In the genomic region with DNA sequence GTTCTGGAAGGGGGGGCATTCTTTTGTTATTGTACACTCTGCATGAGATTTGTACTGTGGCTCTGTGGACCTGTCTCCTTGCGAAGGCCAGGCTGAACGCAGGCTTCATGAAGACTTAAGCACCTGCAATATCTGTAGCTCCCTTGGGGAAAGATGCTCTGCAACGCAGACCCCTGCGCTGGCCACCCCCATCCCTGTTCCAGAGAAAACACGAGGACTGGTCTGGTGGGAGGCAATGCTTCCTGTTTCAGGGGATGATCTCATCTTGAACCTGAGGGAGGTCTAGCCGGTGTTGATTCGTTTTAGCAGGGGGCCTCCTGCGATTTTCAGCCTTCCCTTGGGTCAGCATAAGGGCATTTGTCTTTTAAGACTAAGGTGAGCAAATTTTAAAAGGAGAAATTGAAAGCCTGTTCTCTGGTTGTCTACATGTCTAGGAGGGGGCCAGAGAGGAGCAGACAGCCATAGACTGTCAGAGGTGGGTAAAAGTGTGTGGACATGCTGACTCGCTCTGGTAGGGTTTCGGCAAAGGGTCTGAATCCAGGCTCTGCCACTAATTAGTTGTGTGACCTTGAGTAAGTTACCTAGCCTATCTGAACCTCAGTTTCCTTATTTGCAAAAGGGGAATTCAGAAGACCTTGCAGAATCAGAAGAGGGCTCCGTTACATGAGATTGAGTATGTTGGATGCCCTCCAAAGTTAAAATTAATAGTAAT, we compare ENCODE assay signal across 1 cellular context.
TF ChIP-seq lines count a peak whose summit lies in the region.

No MANE protein-coding gene starts in this region.

TF ChIP-seq in A549, 52 proteins besides CTCF, POLR2A, EP300 and RAD21 (continued from another document):
- TF ChIP-seq, protein P1, sequence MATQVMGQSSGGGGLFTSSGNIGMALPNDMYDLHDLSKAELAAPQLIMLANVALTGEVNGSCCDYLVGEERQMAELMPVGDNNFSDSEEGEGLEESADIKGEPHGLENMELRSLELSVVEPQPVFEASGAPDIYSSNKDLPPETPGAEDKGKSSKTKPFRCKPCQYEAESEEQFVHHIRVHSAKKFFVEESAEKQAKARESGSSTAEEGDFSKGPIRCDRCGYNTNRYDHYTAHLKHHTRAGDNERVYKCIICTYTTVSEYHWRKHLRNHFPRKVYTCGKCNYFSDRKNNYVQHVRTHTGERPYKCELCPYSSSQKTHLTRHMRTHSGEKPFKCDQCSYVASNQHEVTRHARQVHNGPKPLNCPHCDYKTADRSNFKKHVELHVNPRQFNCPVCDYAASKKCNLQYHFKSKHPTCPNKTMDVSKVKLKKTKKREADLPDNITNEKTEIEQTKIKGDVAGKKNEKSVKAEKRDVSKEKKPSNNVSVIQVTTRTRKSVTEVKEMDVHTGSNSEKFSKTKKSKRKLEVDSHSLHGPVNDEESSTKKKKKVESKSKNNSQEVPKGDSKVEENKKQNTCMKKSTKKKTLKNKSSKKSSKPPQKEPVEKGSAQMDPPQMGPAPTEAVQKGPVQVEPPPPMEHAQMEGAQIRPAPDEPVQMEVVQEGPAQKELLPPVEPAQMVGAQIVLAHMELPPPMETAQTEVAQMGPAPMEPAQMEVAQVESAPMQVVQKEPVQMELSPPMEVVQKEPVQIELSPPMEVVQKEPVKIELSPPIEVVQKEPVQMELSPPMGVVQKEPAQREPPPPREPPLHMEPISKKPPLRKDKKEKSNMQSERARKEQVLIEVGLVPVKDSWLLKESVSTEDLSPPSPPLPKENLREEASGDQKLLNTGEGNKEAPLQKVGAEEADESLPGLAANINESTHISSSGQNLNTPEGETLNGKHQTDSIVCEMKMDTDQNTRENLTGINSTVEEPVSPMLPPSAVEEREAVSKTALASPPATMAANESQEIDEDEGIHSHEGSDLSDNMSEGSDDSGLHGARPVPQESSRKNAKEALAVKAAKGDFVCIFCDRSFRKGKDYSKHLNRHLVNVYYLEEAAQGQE (IDR thresholded peaks at IDR 0.05) = no peak
- no peak for TF ChIP-seq CHD4 (IDR thresholded peaks at IDR 0.05; ENCODE audit: borderline replicate concordance)
- TF ChIP-seq ZC3H11A (IDR thresholded peaks at IDR 0.05) = no peak
- TF ChIP-seq, protein P2, sequence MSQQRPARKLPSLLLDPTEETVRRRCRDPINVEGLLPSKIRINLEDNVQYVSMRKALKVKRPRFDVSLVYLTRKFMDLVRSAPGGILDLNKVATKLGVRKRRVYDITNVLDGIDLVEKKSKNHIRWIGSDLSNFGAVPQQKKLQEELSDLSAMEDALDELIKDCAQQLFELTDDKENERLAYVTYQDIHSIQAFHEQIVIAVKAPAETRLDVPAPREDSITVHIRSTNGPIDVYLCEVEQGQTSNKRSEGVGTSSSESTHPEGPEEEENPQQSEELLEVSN (IDR thresholded peaks at IDR 0.05; ENCODE audit: borderline replicate concordance, low read depth) = no peak
- no peak for TF ChIP-seq BHLHE40 (IDR thresholded peaks at IDR 0.05; ENCODE audit: low read depth, low read length)
- TF ChIP-seq ZFP36 (IDR thresholded peaks at IDR 0.05; ENCODE audit: borderline replicate concordance, partially characterized antibody) = no peak
- TF ChIP-seq, protein P3, sequence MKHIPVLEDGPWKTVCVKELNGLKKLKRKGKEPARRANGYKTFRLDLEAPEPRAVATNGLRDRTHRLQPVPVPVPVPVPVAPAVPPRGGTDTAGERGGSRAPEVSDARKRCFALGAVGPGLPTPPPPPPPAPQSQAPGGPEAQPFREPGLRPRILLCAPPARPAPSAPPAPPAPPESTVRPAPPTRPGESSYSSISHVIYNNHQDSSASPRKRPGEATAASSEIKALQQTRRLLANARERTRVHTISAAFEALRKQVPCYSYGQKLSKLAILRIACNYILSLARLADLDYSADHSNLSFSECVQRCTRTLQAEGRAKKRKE (CRISPR knock-in tag; IDR thresholded peaks at IDR 0.05; ENCODE audit: low read depth) = no peak
- TF ChIP-seq HOXA7 (CRISPR knock-in tag; IDR thresholded peaks at IDR 0.05) = no peak
